Comparison of ENCODE assay signal across 8 cellular contexts in the genomic region with DNA sequence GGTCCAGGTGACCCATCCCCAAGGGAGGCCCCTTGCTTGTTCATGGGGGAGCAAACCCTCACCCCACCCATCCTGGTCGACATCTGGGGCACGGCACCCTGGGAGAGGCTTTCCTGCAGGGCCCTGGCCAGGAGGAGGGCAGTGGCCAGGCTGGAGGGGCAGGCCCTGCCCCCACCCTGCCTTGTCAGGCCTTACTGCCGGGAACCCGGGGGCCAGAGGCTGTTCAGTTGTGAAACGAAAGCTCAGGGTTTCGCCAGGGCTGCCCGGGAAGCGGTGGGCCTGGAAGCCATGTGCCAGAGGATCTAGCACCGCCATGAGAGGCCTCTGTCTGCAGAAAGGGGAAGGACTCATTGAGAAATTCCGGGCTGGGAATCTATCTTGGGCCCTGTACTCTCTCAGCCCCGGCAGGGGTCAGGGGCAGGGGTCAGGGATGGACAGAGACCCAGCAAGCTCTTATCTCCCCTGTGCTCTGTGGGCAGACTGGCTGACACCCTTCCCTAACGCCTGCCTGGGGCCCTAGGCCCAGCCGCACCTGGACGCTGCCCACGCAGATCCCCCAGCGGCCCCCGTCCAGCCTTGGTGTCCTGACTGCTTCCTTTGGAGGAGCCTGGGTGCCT. TPM values are rescaled to one million over a fixed set of nuclear protein-coding genes. Genes with fewer than 3 reads are reported as not detected.
DNase-seq lines count a peak whose midpoint lies in the region; ATAC-seq and TF ChIP-seq lines count a peak whose summit lies in the region.

No MANE protein-coding gene starts in this region.

- H3K4me3 ChIP-seq in right lobe of liver (peak overlapping the region; percentile 14 to 44 (median 34)), thyroid gland (replicated peaks in 1 of 3) (peak overlapping the region in 1 of 3 donors; percentile 9)

- H3K36me3 ChIP-seq in right lobe of liver (peaks cover 7 to 18% (median 12%) of the 10 kb centered on the region in 4 donors), thyroid gland (peaks cover 15 to 24% of the 10 kb centered on the region in 2 donors)

- H3K4me1 ChIP-seq in right lobe of liver (peaks cover 0 to 83% (median 46%) of the 10 kb centered on the region in 4 donors), thyroid gland (peaks cover 54 to 89% of the 10 kb centered on the region in 2 donors)

- TF ChIP-seq CTCF in right lobe of liver (IDR thresholded peaks at IDR 0.05) (peak in 1 of 4 donors; percentile 16), thyroid gland (IDR thresholded peaks at IDR 0.05) (no peak)

- peak; percentile 3 to 36 (median 12) for ATAC-seq in right lobe of liver
- no peak for ATAC-seq in GM21723 (IDR thresholded peaks at IDR 0.05; ENCODE audit: unreplicated experiment)

- no peak for TF ChIP-seq POLR2A in right lobe of liver (IDR thresholded peaks at IDR 0.05)
- no peak for TF ChIP-seq POLR2A in thyroid gland (IDR thresholded peaks at IDR 0.05)

- DNase-seq in activated CD4-positive, alpha-beta T cell treated with anti-CD3 and anti-CD28 coated beads for 4 hours: peak; percentile 30
- no peak for DNase-seq in activated CD4-positive, alpha-beta T cell treated with anti-CD3 and anti-CD28 coated beads, Interleukin-2, amount 50 U/mL, for 4 hours
- DNase-seq in right lobe of liver: peak; percentile 83 to 87 (median 84)
- peak in 1 of 2 donors; percentile 42 for DNase-seq in thyroid gland
- DNase-seq in stimulated activated CD8-positive, alpha-beta memory T cell treated with anti-CD3 and anti-CD28 coated beads, Interleukin-4, amount 100 ng/mL, for 48 hours: no peak
- no peak for DNase-seq in dedifferentiated amniotic fluid mesenchymal stem cell (ENCODE audit: extremely low spot score)

- peak overlapping the region; percentile 89 for H3K27ac ChIP-seq in angular gyrus (ENCODE audit: low read depth, low read length)
- H3K27ac ChIP-seq in right lobe of liver: peak overlapping the region; percentile 88 to 97 (median 91)
- H3K27ac ChIP-seq in thyroid gland: peak overlapping the region; percentile 51 to 97 (median 96)

- 23% methylated on average over 6 of the region's 17 CpGs for WGBS in right lobe of liver (ENCODE audit: insufficient coverage, low coverage, low lambda C conversion rate, missing lambda C conversion rate)
- WGBS in thyroid gland, 2 donors: 57 to 80% methylated on average over 1 to 2 of the region's 17 CpGs

- intact Hi-C loops in right lobe of liver (cut with DNase I) (no loop called here), thyroid gland (cut with DNase I) (no loop called here)

- no peaks in the 10 kb centered on the region for H3K27me3 ChIP-seq in right lobe of liver
- H3K27me3 ChIP-seq in thyroid gland: no peaks in the 10 kb centered on the region

- H3K9me3 ChIP-seq in right lobe of liver (no peaks in the 10 kb centered on the region), thyroid gland (no peaks in the 10 kb centered on the region)

RNA-seq across cellular contexts. Expression of gene PIM3, which starts 6.3 kb away (rescaled TPM):
- total RNA-seq in right lobe of liver: 10 to 100 TPM; 26.7 to 64.4 (median 32.8) TPM
- 100 to 1,000 TPM in 1 of 4 donors, 10 to 100 TPM in 3; 45.4 to 108 (median 73.2) TPM for total RNA-seq in thyroid gland

RNA-seq across cellular contexts. Expression of gene IL17REL, which starts 45.7 kb away (rescaled TPM):
- total RNA-seq in right lobe of liver: not detected
- not detected for total RNA-seq in thyroid gland

RNA-seq across cellular contexts. Expression of gene CRELD2, which starts 48.4 kb away (rescaled TPM):
- total RNA-seq in right lobe of liver (10 to 100 TPM; 26.0 to 56.4 (median 47.8) TPM), thyroid gland (100 to 1,000 TPM in 3 of 4 donors, 10 to 100 TPM in 1; 50.3 to 244 (median 154) TPM)

RNA-seq across cellular contexts. Expression of gene ALG12, which starts 48.6 kb away (rescaled TPM):
- total RNA-seq in right lobe of liver (10 to 100 TPM; 15.1 to 19.0 (median 16.6) TPM), thyroid gland (10 to 100 TPM; 25.5 to 60.5 (median 52.2) TPM)

Comparison
In these comparisons a context has a peak if more than half of its experiments do, and no peak if none do; other contexts are left out.
1. DNase-seq: peak in activated CD4-positive, alpha-beta T cell treated with anti-CD3 and anti-CD28 coated beads for 4 hours (2 of 2) and right lobe of liver (3 of 3); none in activated CD4-positive, alpha-beta T cell treated with anti-CD3 and anti-CD28 coated beads, Interleukin-2, amount 50 U/mL, for 4 hours (0 of 2), stimulated activated CD8-positive, alpha-beta memory T cell treated with anti-CD3 and anti-CD28 coated beads, Interleukin-4, amount 100 ng/mL, for 48 hours (single experiment) and dedifferentiated amniotic fluid mesenchymal stem cell (single experiment).
2. Peak in every context shown above with its lines, with median percentiles within 50 percentile points of each other: H3K27ac ChIP-seq.